Comparison of ENCODE assay signal across 1 cellular context in genomic region chr4:112230879-112231778, GRCh38.
A peak's percentile ranks its signal among the peaks of the same experiment; 100 is the strongest.
TF ChIP-seq lines count a peak whose summit lies in the region.

No MANE protein-coding gene starts in this region.

TF ChIP-seq in HCT116, 20 proteins besides CTCF, POLR2A, EP300 and RAD21 (continued from another document):
- TF ChIP-seq REST (IDR thresholded peaks at IDR 0.05; ENCODE audit: low read depth) (no peak), FOSL1 (IDR thresholded peaks at IDR 0.05; ENCODE audit: low read depth) (no peak), CBX3 (IDR thresholded peaks at IDR 0.05; ENCODE audit: low read depth) (peak; percentile 90; the same call in 1 of the 2 replicates), YY1 (IDR thresholded peaks at IDR 0.05; ENCODE audit: extremely low read depth, insufficient replicate concordance, low read depth, low read length) (peak; percentile 4), ZNF274 (IDR thresholded peaks at IDR 0.05; ENCODE audit: low read depth, low read length) (no peak), EZH2phosphoT487 (IDR thresholded peaks at IDR 0.05; ENCODE audit: borderline replicate concordance) (no peak), EGR1 (IDR thresholded peaks at IDR 0.05; ENCODE audit: low read depth) (peak; percentile 59), ZFX (IDR thresholded peaks at IDR 0.05) (no peak), SP1 (IDR thresholded peaks at IDR 0.05; ENCODE audit: low read depth) (peak; percentile 89), ELF1 (IDR thresholded peaks at IDR 0.05; ENCODE audit: borderline replicate concordance, low read depth) (peak; percentile 50), POLR2AphosphoS5 (IDR thresholded peaks at IDR 0.05; ENCODE audit: low read depth, low read length) (peak; percentile 85; the same call in 1 of the 2 replicates), TCF7L2 (IDR thresholded peaks at IDR 0.05; ENCODE audit: borderline replicate concordance, extremely low read depth, insufficient read depth, insufficient read length) (peak; percentile 67), EZH2 (IDR thresholded peaks at IDR 0.05) (no peak), JUND (IDR thresholded peaks at IDR 0.05) (no peak)
- TF ChIP-seq, protein P1, sequence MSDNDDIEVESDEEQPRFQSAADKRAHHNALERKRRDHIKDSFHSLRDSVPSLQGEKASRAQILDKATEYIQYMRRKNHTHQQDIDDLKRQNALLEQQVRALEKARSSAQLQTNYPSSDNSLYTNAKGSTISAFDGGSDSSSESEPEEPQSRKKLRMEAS (IDR thresholded peaks at IDR 0.05) = peak; percentile 91
- TF ChIP-seq, protein P2, sequence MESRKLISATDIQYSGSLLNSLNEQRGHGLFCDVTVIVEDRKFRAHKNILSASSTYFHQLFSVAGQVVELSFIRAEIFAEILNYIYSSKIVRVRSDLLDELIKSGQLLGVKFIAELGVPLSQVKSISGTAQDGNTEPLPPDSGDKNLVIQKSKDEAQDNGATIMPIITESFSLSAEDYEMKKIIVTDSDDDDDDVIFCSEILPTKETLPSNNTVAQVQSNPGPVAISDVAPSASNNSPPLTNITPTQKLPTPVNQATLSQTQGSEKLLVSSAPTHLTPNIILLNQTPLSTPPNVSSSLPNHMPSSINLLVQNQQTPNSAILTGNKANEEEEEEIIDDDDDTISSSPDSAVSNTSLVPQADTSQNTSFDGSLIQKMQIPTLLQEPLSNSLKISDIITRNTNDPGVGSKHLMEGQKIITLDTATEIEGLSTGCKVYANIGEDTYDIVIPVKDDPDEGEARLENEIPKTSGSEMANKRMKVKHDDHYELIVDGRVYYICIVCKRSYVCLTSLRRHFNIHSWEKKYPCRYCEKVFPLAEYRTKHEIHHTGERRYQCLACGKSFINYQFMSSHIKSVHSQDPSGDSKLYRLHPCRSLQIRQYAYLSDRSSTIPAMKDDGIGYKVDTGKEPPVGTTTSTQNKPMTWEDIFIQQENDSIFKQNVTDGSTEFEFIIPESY (IDR thresholded peaks at IDR 0.05; ENCODE audit: extremely low read depth, insufficient replicate concordance, low read length) = no peak
